24 cellular contexts compared by ENCODE assay signal in genomic region chr17:78105101-78105500, GRCh38. TPM values are rescaled to one million over a fixed set of nuclear protein-coding genes. Genes with fewer than 3 reads are reported as not detected.
DNase-seq lines count a peak whose midpoint lies in the region; ATAC-seq, FAIRE-seq and TF ChIP-seq lines count a peak whose summit lies in the region.
"Had no signal": no experiment of that assay in that cellular context is flagged by ENCODE, and none has a peak within 500 bp of the region (broad histone marks: within the 10 kb centered on the region; RNA-seq: fewer than 3 reads in every experiment).

No MANE protein-coding gene starts in this region.

- no peaks in the 10 kb centered on the region for H3K9me1 ChIP-seq in K562 (ENCODE audit: control insufficient read depth, insufficient read depth, low read length)

- H3K27ac ChIP-seq in K562 (ENCODE audit: extremely low read depth, low read depth, low read length) = no peak overlapping the region
- H3K27ac ChIP-seq: SJCRH30 had no signal

- H3K4me1 ChIP-seq in K562 (replicated peaks in 1 of 2; ENCODE audit: control insufficient read depth in 2 of 2, insufficient read depth in 2 of 2, low read length in 2 of 2) = peaks cover 0 to 18% of the 10 kb centered on the region in 2 experiments; a peak in 3 of 5 replicates

- H3K4me3 ChIP-seq in K562 (no peak overlapping the region), retinal pigment epithelial cell (ENCODE audit: low read length) (peak overlapping the region; percentile 41)
- H3K4me3 ChIP-seq: GM12878, SJCRH30 had no signal

- TF ChIP-seq CTCF in K562 (IDR thresholded peaks at IDR 0.05 in 2 of 3, conservative IDR thresholded peaks at IDR 0.05 in 1 of 3; ENCODE audit: insufficient read depth in 2 of 3, low read depth in 1 of 3, low read length in 3 of 3) = no peak
- no peak for TF ChIP-seq CTCF in retinal pigment epithelial cell (conservative IDR thresholded peaks at IDR 0.05; ENCODE audit: low read depth, low read length)

- DNase-seq in NCI-H510A treated with DMSO at 0.1 percent for 48 hours (lab: John Stamatoyannopoulos, UW) (peak; percentile 22), NCI-H510A (lab: John Stamatoyannopoulos, UW) (no peak), D341Med (ENCODE audit: low spot score) (peak; percentile 47), K562 (ENCODE audit: extremely low read depth in 1 of 4, low spot score in 3 of 4) (no peak), retinal pigment epithelial cell (ENCODE audit: low read depth) (peak; percentile 72), DMS53 treated with DMSO at 0.1 percent for 48 hours (lab: John Stamatoyannopoulos, UW; ENCODE audit: unreplicated experiment) (no peak), foreskin melanocyte (no peak), SIG-M5 (lab: John Stamatoyannopoulos, UW) (no peak)
- DNase-seq: 8988T; CD4-positive, CD25-positive, alpha-beta regulatory T cell; EL; GOT3; KBM-7; NCI-H1105 treated with DMSO at 0.1 percent for 48 hours; NCI-H1694 treated with DMSO at 0.1 percent for 48 hours; NCI-H2107; NCI-H524; NCI-H82; OCI-M1; RPMI8226; SJCRH30 had no signal

- H2AFZ ChIP-seq in K562 (ENCODE audit: low read depth, low read length) = no peak overlapping the region

- CTCF ChIA-PET in K562 (lab: Yijun Ruan, JAX; ENCODE audit: low intra/inter-chr PET ratio) = no interaction called here

- ATAC-seq in K562 = peak; percentile 34; the same call in 1 of the 3 replicates
- ATAC-seq: GM12878 had no signal

- no peak for TF ChIP-seq RAD21 in K562 (CRISPR knock-in tag; conservative IDR thresholded peaks at IDR 0.05 in 1 of 2, IDR thresholded peaks at IDR 0.05 in 1 of 2)

- no peak for TF ChIP-seq EP300 in K562 (IDR thresholded peaks at IDR 0.05; ENCODE audit: low read length)

- peaks cover 7% of the 10 kb centered on the region for H3K9me3 ChIP-seq in K562 (replicated peaks; ENCODE audit: control insufficient read depth, insufficient read depth, low read depth, low read length)

- POLR2A ChIA-PET in K562 (lab: Yijun Ruan, JAX) = interaction anchor here (0.8 to 1.5 kb wide), 2 partner anchors 83 to 336 kb away, joined by 3 to 5 read pairs; partner anchors contain the start of gene AFMID

- FAIRE-seq in K562 (lab: Jason Lieb, UNC) = no peak
- FAIRE-seq: GM12878, GM19239 had no signal

- no peaks in the 10 kb centered on the region for H3K79me2 ChIP-seq in K562 (ENCODE audit: control insufficient read depth, insufficient read depth, low read length)

- in situ Hi-C loops in K562 (cut with MboI) = no loop called here

- no TSS peak for BruUV-seq in K562 (replicated peaks; lab: Mats Ljungman, UMichigan)

- no peak overlapping the region for H3K4me2 ChIP-seq in K562 (ENCODE audit: insufficient read depth, low read length)

- H4K20me1 ChIP-seq in K562 (replicated peaks; ENCODE audit: control insufficient read depth, insufficient read depth, low read length) = no peaks in the 10 kb centered on the region

- H3K27me3 ChIP-seq in K562 (ENCODE audit: control insufficient read depth in 2 of 2, insufficient read depth in 2 of 2, low read length in 2 of 2) = no peaks in the 10 kb centered on the region
- H3K27me3 ChIP-seq: SJCRH30 had no signal

- no peak for TF ChIP-seq POLR2A in K562 (conservative IDR thresholded peaks at IDR 0.05)

- H3K36me3 ChIP-seq in K562 (ENCODE audit: control insufficient read depth, insufficient read depth, low read length) = peaks cover 39% of the 10 kb centered on the region; the same call in 2 of the 3 replicates

- WGBS in K562 (ENCODE audit: insufficient coverage, low coverage, missing lambda C conversion rate) = 76% methylated on average over 16 of the region's 16 CpGs

- intact Hi-C loops in K562 (cut with micrococcal nuclease) = no loop called here

- H3K9ac ChIP-seq in K562 (ENCODE audit: insufficient read depth in 1 of 2, low read depth in 2 of 2, low read length in 2 of 2) = no peak overlapping the region

TF ChIP-seq in K562, 482 proteins besides CTCF, POLR2A, EP300 and RAD21:
- TF ChIP-seq STAG1 (CRISPR knock-in tag; IDR thresholded peaks at IDR 0.05; ENCODE audit: borderline replicate concordance) (no peak), NCOA2 (IDR thresholded peaks at IDR 0.05; ENCODE audit: partially characterized antibody in 2 of 2) (no peak), ZNF584 (CRISPR knock-in tag; IDR thresholded peaks at IDR 0.05; ENCODE audit: low read depth) (no peak), ZBTB33 (CRISPR knock-in tag; IDR thresholded peaks at IDR 0.05) (peak; percentile 90; the same call in 1 of the 2 replicates)
TF ChIP-seq in K562: peak in this region for 1.

RNA-seq across cellular contexts. Expression of gene TMC6, which starts 23.5 kb away (rescaled TPM):
- 470 and 1,385 TPM in 2 replicates for total RNA-seq in K562 (2011; cell fraction: chromatin; rRNA removed; ENCODE audit: low replicate concordance)
- total RNA-seq in K562 (2011; cell fraction: nucleolus; rRNA removed) = 924 and 982 TPM in 2 replicates
- 574 and 584 TPM in 2 replicates for total RNA-seq in K562 (2011; cell fraction: nucleoplasm; rRNA removed)
- total RNA-seq in K562 (2014; rRNA removed) = 183 and 200 TPM in 2 replicates
- total RNA-seq in K562 (2014; rRNA removed; fragmentation: Illumina TruSeq; extraction: Trizol) = 30.2 and 33.0 TPM in 2 replicates
- total RNA-seq in K562 (2015; rRNA removed; fragmentation: Illumina TruSeq; extraction: Trizol) = 64.8 and 66.9 TPM in 2 replicates
- 304 and 351 TPM in 2 replicates for total RNA-seq in K562 (2021)
- polyA plus RNA-seq in K562 (2011; rRNA removed) = 66.9 and 116 TPM in 2 replicates
- 66.0 and 200 TPM in 2 replicates for polyA plus RNA-seq in K562 (2011; cell fraction: cytosol; rRNA removed)
- 537 and 1,067 TPM in 2 replicates for polyA plus RNA-seq in K562 (2011; cell fraction: nucleus; rRNA removed)
- 156 and 191 TPM in 2 replicates for polyA plus RNA-seq in K562 (2012)
- 36.6 and 87.5 TPM in 2 replicates for polyA plus RNA-seq in K562 (2014; fragmentation: Illumina TruSeq; extraction: Trizol)
- 1 to 10 TPM; 4.1 to 8.2 TPM for polyA plus RNA-seq in K562 (2014; fragmentation: Nextera tagmentation; extraction: Ambion mirVana)
- 201 and 246 TPM in 2 replicates for polyA plus RNA-seq in K562 (2014; rRNA removed)
- 21.1 and 34.2 TPM in 2 replicates for polyA minus RNA-seq in K562 (2011; rRNA and poly(A)+ RNA removed)
- polyA minus RNA-seq in K562 (2011; cell fraction: cytosol; rRNA and poly(A)+ RNA removed) = 97.7 and 104 TPM in 2 replicates
- 176 and 224 TPM in 2 replicates for polyA minus RNA-seq in K562 (2011; cell fraction: nucleus; rRNA and poly(A)+ RNA removed)

RNA-seq across cellular contexts. Expression of gene TMC8, which starts 25.5 kb away (rescaled TPM):
- 23.0 and 64.6 TPM in 2 replicates for total RNA-seq in K562 (2011; cell fraction: chromatin; rRNA removed; ENCODE audit: low replicate concordance)
- 33.3 and 43.0 TPM in 2 replicates for total RNA-seq in K562 (2011; cell fraction: nucleolus; rRNA removed)
- total RNA-seq in K562 (2011; cell fraction: nucleoplasm; rRNA removed) = 24.9 and 26.8 TPM in 2 replicates
- total RNA-seq in K562 (2014; rRNA removed) = 4.8 TPM in 2 replicates
- total RNA-seq in K562 (2014; rRNA removed; fragmentation: Illumina TruSeq; extraction: Trizol) = 1.0 and 1.3 TPM in 2 replicates
- 1.3 TPM in 2 replicates for total RNA-seq in K562 (2015; rRNA removed; fragmentation: Illumina TruSeq; extraction: Trizol)
- total RNA-seq in K562 (2021) = 8.3 and 10.3 TPM in 2 replicates
- polyA plus RNA-seq in K562 (2011; rRNA removed) = 3.5 and 6.1 TPM in 2 replicates
- polyA plus RNA-seq in K562 (2011; cell fraction: cytosol; rRNA removed) = 1.9 and 10.1 TPM in 2 replicates
- 15.8 and 47.9 TPM in 2 replicates for polyA plus RNA-seq in K562 (2011; cell fraction: nucleus; rRNA removed)
- 7.4 and 8.2 TPM in 2 replicates for polyA plus RNA-seq in K562 (2012)
- 2.8 and 5.7 TPM in 2 replicates for polyA plus RNA-seq in K562 (2014; fragmentation: Illumina TruSeq; extraction: Trizol)
- under 1 TPM; 0.13 to 0.21 TPM for polyA plus RNA-seq in K562 (2014; fragmentation: Nextera tagmentation; extraction: Ambion mirVana)
- polyA plus RNA-seq in K562 (2014; rRNA removed) = 4.1 and 10.9 TPM in 2 replicates
- polyA minus RNA-seq in K562 (2011; rRNA and poly(A)+ RNA removed) = 2.4 and 2.5 TPM in 2 replicates
- polyA minus RNA-seq in K562 (2011; cell fraction: cytosol; rRNA and poly(A)+ RNA removed) = 2.2 and 4.6 TPM in 2 replicates
- polyA minus RNA-seq in K562 (2011; cell fraction: nucleus; rRNA and poly(A)+ RNA removed) = 9.6 and 12.8 TPM in 2 replicates
- polyA plus RNA-seq: AG04450 had no signal

RNA-seq across cellular contexts. Expression of gene C17orf99, which starts 41.1 kb away (rescaled TPM):
- total RNA-seq in K562 (2011; cell fraction: chromatin; rRNA removed; ENCODE audit: low replicate concordance) = 66.4 and 86.5 TPM in 2 replicates
- total RNA-seq in K562 (2011; cell fraction: nucleolus; rRNA removed) = 51.9 and 66.7 TPM in 2 replicates
- total RNA-seq in K562 (2011; cell fraction: nucleoplasm; rRNA removed) = 36.2 and 47.7 TPM in 2 replicates
- 16.8 and 17.3 TPM in 2 replicates for total RNA-seq in K562 (2014; rRNA removed)
- total RNA-seq in K562 (2014; rRNA removed; fragmentation: Illumina TruSeq; extraction: Trizol) = 7.1 and 7.5 TPM in 2 replicates
- 4.0 and 5.8 TPM in 2 replicates for total RNA-seq in K562 (2015; rRNA removed; fragmentation: Illumina TruSeq; extraction: Trizol)
- 16.4 and 18.9 TPM in 2 replicates for total RNA-seq in K562 (2021)
- 15.9 and 16.2 TPM in 2 replicates for polyA plus RNA-seq in K562 (2011; rRNA removed)
- 11.8 and 31.5 TPM in 2 replicates for polyA plus RNA-seq in K562 (2011; cell fraction: cytosol; rRNA removed)
- 30.9 and 68.9 TPM in 2 replicates for polyA plus RNA-seq in K562 (2011; cell fraction: nucleus; rRNA removed)
- 4.7 and 6.4 TPM in 2 replicates for polyA plus RNA-seq in K562 (2012)
- polyA plus RNA-seq in K562 (2014; fragmentation: Illumina TruSeq; extraction: Trizol) = 14.3 and 20.0 TPM in 2 replicates
- polyA plus RNA-seq in K562 (2014; fragmentation: Nextera tagmentation; extraction: Ambion mirVana) = 1 to 10 TPM; 4.1 to 7.7 TPM
- 16.4 and 19.9 TPM in 2 replicates for polyA plus RNA-seq in K562 (2014; rRNA removed)
- polyA minus RNA-seq in K562 (2011; rRNA and poly(A)+ RNA removed) = 2.7 and 10.0 TPM in 2 replicates
- polyA minus RNA-seq in K562 (2011; cell fraction: cytosol; rRNA and poly(A)+ RNA removed) = 6.5 and 11.1 TPM in 2 replicates
- 5.6 and 11.8 TPM in 2 replicates for polyA minus RNA-seq in K562 (2011; cell fraction: nucleus; rRNA and poly(A)+ RNA removed)
- total RNA-seq: CD4-positive, CD25-positive, alpha-beta regulatory T cell; SJCRH30 had no signal
- polyA plus RNA-seq: AG04450; CD4-positive, CD25-positive, alpha-beta regulatory T cell had no signal

Comparison
In these comparisons a context has a peak if more than half of its experiments do, and no peak if none do; other contexts are left out.
1. DNase-seq: peak in NCI-H510A treated with DMSO at 0.1 percent for 48 hours (single experiment), D341Med (single experiment) and retinal pigment epithelial cell (single experiment); none in NCI-H510A (single experiment), K562 (0 of 4), DMS53 treated with DMSO at 0.1 percent for 48 hours (single experiment), foreskin melanocyte (single experiment) and SIG-M5 (single experiment).